Comparison of ENCODE assay signal across 1 cellular context in genomic region chr18:59054892-59055291, GRCh38.
TF ChIP-seq lines count a peak whose summit lies in the region.

No MANE protein-coding gene starts in this region.

TF ChIP-seq in IMR-90, 13 proteins besides CTCF, POLR2A, EP300 and RAD21 (continued from another document):
- TF ChIP-seq CEBPB (IDR thresholded peaks at IDR 0.05; ENCODE audit: low read depth, low read length) (no peak), FOS (IDR thresholded peaks at IDR 0.05; ENCODE audit: low read depth, low read length) (no peak), ELK1 (IDR thresholded peaks at IDR 0.05; ENCODE audit: borderline replicate concordance, low read depth, low read length) (no peak), SMC3 (IDR thresholded peaks at IDR 0.05; ENCODE audit: low read depth, low read length) (no peak), MAFK (IDR thresholded peaks at IDR 0.05; ENCODE audit: low read depth, low read length) (no peak)
